2 cellular contexts compared by ENCODE assay signal in the genomic region with DNA sequence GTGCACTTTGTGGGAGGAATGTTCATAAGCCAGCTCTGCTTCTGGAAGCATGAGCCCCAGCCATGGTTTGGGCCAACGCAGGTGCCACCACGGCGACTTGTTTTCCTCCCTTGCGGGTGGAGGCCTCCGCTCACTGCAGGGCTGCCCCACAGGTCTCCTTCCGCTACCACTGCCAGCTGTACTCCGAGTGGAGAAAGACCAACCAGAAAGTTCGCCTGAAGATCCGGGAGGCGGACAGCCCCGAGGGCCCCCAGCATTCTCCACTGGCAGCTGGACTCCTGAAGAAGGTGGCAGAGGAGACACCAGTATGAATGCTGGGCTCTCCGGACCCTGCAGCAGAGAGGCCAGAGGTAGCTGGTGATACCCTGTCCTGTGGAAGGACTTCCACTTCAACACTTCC.
TF ChIP-seq lines count a peak whose summit lies in the region.

No MANE protein-coding gene starts in this region.

TF ChIP-seq in WTC11, 78 proteins besides CTCF, POLR2A, EP300 and RAD21:
- TF ChIP-seq ZNF671 (CRISPR knock-in tag; IDR thresholded peaks at IDR 0.05) (no peak), ZNF317 (CRISPR knock-in tag; IDR thresholded peaks at IDR 0.05; ENCODE audit: borderline replicate concordance, low read depth) (no peak), FOXP1 (CRISPR knock-in tag; IDR thresholded peaks at IDR 0.05; ENCODE audit: borderline replicate concordance) (no peak), ZBTB43 (CRISPR knock-in tag; IDR thresholded peaks at IDR 0.05) (no peak), FOXP4 (CRISPR knock-in tag; IDR thresholded peaks at IDR 0.05) (no peak), TP53 (CRISPR knock-in tag; IDR thresholded peaks at IDR 0.05) (no peak), ZNF423 (CRISPR knock-in tag; IDR thresholded peaks at IDR 0.05) (no peak), ZNF138 (CRISPR knock-in tag; conservative IDR thresholded peaks at IDR 0.05) (no peak), IRF2 (CRISPR knock-in tag; IDR thresholded peaks at IDR 0.05; ENCODE audit: borderline replicate concordance, low read depth) (no peak), ETV6 (CRISPR knock-in tag; IDR thresholded peaks at IDR 0.05) (no peak)
- TF ChIP-seq, protein P1, sequence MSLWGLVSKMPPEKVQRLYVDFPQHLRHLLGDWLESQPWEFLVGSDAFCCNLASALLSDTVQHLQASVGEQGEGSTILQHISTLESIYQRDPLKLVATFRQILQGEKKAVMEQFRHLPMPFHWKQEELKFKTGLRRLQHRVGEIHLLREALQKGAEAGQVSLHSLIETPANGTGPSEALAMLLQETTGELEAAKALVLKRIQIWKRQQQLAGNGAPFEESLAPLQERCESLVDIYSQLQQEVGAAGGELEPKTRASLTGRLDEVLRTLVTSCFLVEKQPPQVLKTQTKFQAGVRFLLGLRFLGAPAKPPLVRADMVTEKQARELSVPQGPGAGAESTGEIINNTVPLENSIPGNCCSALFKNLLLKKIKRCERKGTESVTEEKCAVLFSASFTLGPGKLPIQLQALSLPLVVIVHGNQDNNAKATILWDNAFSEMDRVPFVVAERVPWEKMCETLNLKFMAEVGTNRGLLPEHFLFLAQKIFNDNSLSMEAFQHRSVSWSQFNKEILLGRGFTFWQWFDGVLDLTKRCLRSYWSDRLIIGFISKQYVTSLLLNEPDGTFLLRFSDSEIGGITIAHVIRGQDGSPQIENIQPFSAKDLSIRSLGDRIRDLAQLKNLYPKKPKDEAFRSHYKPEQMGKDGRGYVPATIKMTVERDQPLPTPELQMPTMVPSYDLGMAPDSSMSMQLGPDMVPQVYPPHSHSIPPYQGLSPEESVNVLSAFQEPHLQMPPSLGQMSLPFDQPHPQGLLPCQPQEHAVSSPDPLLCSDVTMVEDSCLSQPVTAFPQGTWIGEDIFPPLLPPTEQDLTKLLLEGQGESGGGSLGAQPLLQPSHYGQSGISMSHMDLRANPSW (CRISPR knock-in tag; conservative IDR thresholded peaks at IDR 0.05; ENCODE audit: low read depth): no peak
- TF ChIP-seq, protein P2, sequence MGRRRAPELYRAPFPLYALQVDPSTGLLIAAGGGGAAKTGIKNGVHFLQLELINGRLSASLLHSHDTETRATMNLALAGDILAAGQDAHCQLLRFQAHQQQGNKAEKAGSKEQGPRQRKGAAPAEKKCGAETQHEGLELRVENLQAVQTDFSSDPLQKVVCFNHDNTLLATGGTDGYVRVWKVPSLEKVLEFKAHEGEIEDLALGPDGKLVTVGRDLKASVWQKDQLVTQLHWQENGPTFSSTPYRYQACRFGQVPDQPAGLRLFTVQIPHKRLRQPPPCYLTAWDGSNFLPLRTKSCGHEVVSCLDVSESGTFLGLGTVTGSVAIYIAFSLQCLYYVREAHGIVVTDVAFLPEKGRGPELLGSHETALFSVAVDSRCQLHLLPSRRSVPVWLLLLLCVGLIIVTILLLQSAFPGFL (CRISPR knock-in tag; IDR thresholded peaks at IDR 0.05; ENCODE audit: borderline replicate concordance): no peak

TF ChIP-seq in HepG2, 621 proteins besides CTCF, POLR2A, EP300 and RAD21:
- TF ChIP-seq ZNF687 (CRISPR knock-in tag; IDR thresholded peaks at IDR 0.05) (0 out of 2 replicates have a peak, but pooled peaks have one; percentile 9), ZNF770 (CRISPR knock-in tag; IDR thresholded peaks at IDR 0.05) (no peak), SNAI1 (CRISPR knock-in tag; IDR thresholded peaks at IDR 0.05; ENCODE audit: borderline replicate concordance) (no peak), NR2F2 (IDR thresholded peaks at IDR 0.05; ENCODE audit: borderline replicate concordance, low read depth) (no peak), SIN3A (IDR thresholded peaks at IDR 0.05; ENCODE audit: borderline replicate concordance, low read depth, low read length) (no peak), REL (CRISPR knock-in tag; conservative IDR thresholded peaks at IDR 0.05) (no peak), DBP (CRISPR knock-in tag; IDR thresholded peaks at IDR 0.05; ENCODE audit: not compliant biosample characterization) (no peak)
